In genomic region chr16:68319185-68319908, GRCh38 we compare ENCODE assay signal across 13 cellular contexts. TPM values are rescaled to one million over a fixed set of nuclear protein-coding genes. Genes with fewer than 3 reads are reported as not detected.
DNase-seq lines count a peak whose midpoint lies in the region; ATAC-seq and TF ChIP-seq lines count a peak whose summit lies in the region.
"Had no signal": no experiment of that assay in that cellular context is flagged by ENCODE, and none has a peak within 500 bp of the region (broad histone marks: within the 10 kb centered on the region; RNA-seq: fewer than 3 reads in every experiment).

No MANE protein-coding gene starts in this region.

- no peaks in the 10 kb centered on the region for H3K4me1 ChIP-seq in CD8-positive, alpha-beta T cell (ENCODE audit: insufficient read depth, low read length)
- no peaks in the 10 kb centered on the region for H3K4me1 ChIP-seq in left lung

- TF ChIP-seq CTCF in CD8-positive, alpha-beta T cell (IDR thresholded peaks at IDR 0.05): no peak
- TF ChIP-seq CTCF in WTC11 (IDR thresholded peaks at IDR 0.05) (no peak), left lung (IDR thresholded peaks at IDR 0.05) (no peak)

- H3K4me1 Mint-ChIP-seq in CD8-positive, alpha-beta T cell (ENCODE audit: low read depth): peaks cover 27% of the 10 kb centered on the region
- peaks cover 3% of the 10 kb centered on the region for H3K4me1 Mint-ChIP-seq in WTC11

- no peaks in the 10 kb centered on the region for H3K27me3 Mint-ChIP-seq in CD8-positive, alpha-beta T cell (ENCODE audit: low read depth)
- H3K27me3 Mint-ChIP-seq in WTC11 (ENCODE audit: low read depth): no peaks in the 10 kb centered on the region

- no peaks in the 10 kb centered on the region for H3K9me3 ChIP-seq in CD8-positive, alpha-beta T cell (ENCODE audit: low read length)
- H3K9me3 ChIP-seq in left lung: no peaks in the 10 kb centered on the region
- H3K9me3 ChIP-seq: BLaER1 treated with 17β-estradiol and CSF1 and Interleukin-3, amounts not matched to agents 10 nM and 100 nM; thoracic aorta had no signal

- peak; percentile 63 for ATAC-seq in CD8-positive, alpha-beta T cell
- ATAC-seq in GM19452 (IDR thresholded peaks at IDR 0.05; ENCODE audit: unreplicated experiment): peak; percentile 64
- no peak for ATAC-seq in WTC11
- peak; percentile 24 for ATAC-seq in left lung
- ATAC-seq in HG03432 (IDR thresholded peaks at IDR 0.05; ENCODE audit: unreplicated experiment): no peak
- ATAC-seq in HG03520 (IDR thresholded peaks at IDR 0.05; ENCODE audit: unreplicated experiment): no peak
- ATAC-seq: sciatic nerve had no signal

- CTCF ChIA-PET in CD8-positive, alpha-beta T cell (lab: Charles Lee): interaction anchor here (1.5 to 27.5 kb wide), 3 partner anchors 8 to 59 kb away, joined by 3 to 618 read pairs (median 10); partner anchors contain the start of genes PRMT7, SLC7A6 and SLC7A6OS
- CTCF ChIA-PET in WTC11 (lab: Charles Lee): interaction anchor here (0.5 kb wide), 1 partner anchor 735 kb away, joined by 3 read pairs; no protein-coding TSS in a partner anchor

- no peaks in the 10 kb centered on the region for H3K27me3 ChIP-seq in CD8-positive, alpha-beta T cell (ENCODE audit: insufficient read depth, low read length)
- no peaks in the 10 kb centered on the region for H3K27me3 ChIP-seq in left lung
- H3K27me3 ChIP-seq: BLaER1 treated with 17β-estradiol and CSF1 and Interleukin-3, amounts not matched to agents 10 nM and 100 nM had no signal

- POLR2A ChIA-PET in CD8-positive, alpha-beta T cell (lab: Charles Lee): no interaction called here
- POLR2A ChIA-PET in WTC11 (lab: Charles Lee): interaction anchor here (1.1 kb wide), 1 partner anchor 9 kb away, joined by 3 read pairs; the partner anchor contains the start of genes PRMT7 and SLC7A6OS

- peaks cover 48% of the 10 kb centered on the region for H3K36me3 ChIP-seq in CD8-positive, alpha-beta T cell (ENCODE audit: insufficient read depth, low read length)
- H3K36me3 ChIP-seq in left lung: peaks cover 0 to 54% of the 10 kb centered on the region in 2 donors

- H3K4me3 ChIP-seq in CD8-positive, alpha-beta T cell (ENCODE audit: low read depth, low read length): no peak overlapping the region
- H3K4me3 ChIP-seq in left lung: no peak overlapping the region
- H3K4me3 ChIP-seq: BLaER1 treated with 17β-estradiol and CSF1 and Interleukin-3, amounts not matched to agents 10 nM and 100 nM; thoracic aorta had no signal

- intact Hi-C loops in CD8-positive, alpha-beta T cell (cut with DNase I, micrococcal nuclease): no loop called here
- intact Hi-C loops in left lung (cut with DNase I): no loop called here
- intact Hi-C loops in cardiac septum (cut with DNase I): no loop called here

- DNase-seq in CD8-positive, alpha-beta T cell: no peak
- DNase-seq in WTC11 (ENCODE audit: low spot score): no peak
- DNase-seq in left lung: no peak
- DNase-seq in amniotic stem cell (lab: John Stamatoyannopoulos, UW): no peak
- no peak for DNase-seq in cardiac septum (ENCODE audit: low spot score)
- DNase-seq: mammary epithelial cell, NCI-H146 had no signal

- H3K4me3 Mint-ChIP-seq in CD8-positive, alpha-beta T cell: no peak overlapping the region
- H3K4me3 Mint-ChIP-seq in WTC11: no peak overlapping the region

- peaks cover 68% of the 10 kb centered on the region for H3K36me3 Mint-ChIP-seq in CD8-positive, alpha-beta T cell
- peaks cover 34% of the 10 kb centered on the region for H3K36me3 Mint-ChIP-seq in WTC11

- peak overlapping the region; percentile 53 for H3K27ac Mint-ChIP-seq in CD8-positive, alpha-beta T cell
- peak overlapping the region; percentile 32; the same call in 1 of the 2 replicates for H3K27ac Mint-ChIP-seq in WTC11

- H3K27ac ChIP-seq in CD8-positive, alpha-beta T cell (ENCODE audit: low read depth, low read length): no peak overlapping the region
- no peak overlapping the region for H3K27ac ChIP-seq in left lung
- H3K27ac ChIP-seq: BLaER1 treated with 17β-estradiol and CSF1 and Interleukin-3, amounts not matched to agents 10 nM and 100 nM; thoracic aorta had no signal

- no peaks in the 10 kb centered on the region for H3K9me3 Mint-ChIP-seq in CD8-positive, alpha-beta T cell
- no peaks in the 10 kb centered on the region for H3K9me3 Mint-ChIP-seq in WTC11

TF ChIP-seq in WTC11, 78 proteins besides CTCF, POLR2A, EP300 and RAD21 (continues in another document):
- TF ChIP-seq CREM (CRISPR knock-in tag; IDR thresholded peaks at IDR 0.05): no peak
- TF ChIP-seq ZNF121 (CRISPR knock-in tag; IDR thresholded peaks at IDR 0.05): no peak
- TF ChIP-seq SMAD4 (CRISPR knock-in tag; IDR thresholded peaks at IDR 0.05): no peak
- TF ChIP-seq ATF3 (CRISPR knock-in tag; conservative IDR thresholded peaks at IDR 0.05): no peak
- no peak for TF ChIP-seq KAT7 (CRISPR knock-in tag; IDR thresholded peaks at IDR 0.05; ENCODE audit: borderline replicate concordance)
- no peak for TF ChIP-seq ATF6 (CRISPR knock-in tag; IDR thresholded peaks at IDR 0.05)
- TF ChIP-seq STAT6 (CRISPR knock-in tag; conservative IDR thresholded peaks at IDR 0.05; ENCODE audit: low read depth): no peak
- TF ChIP-seq IRF1 (CRISPR knock-in tag; IDR thresholded peaks at IDR 0.05): no peak
- TF ChIP-seq CDX4 (CRISPR knock-in tag; IDR thresholded peaks at IDR 0.05; ENCODE audit: borderline replicate concordance): no peak

RNA-seq across cellular contexts. Expression of gene PRMT7, which starts 8.5 kb away (rescaled TPM):
- 10 to 100 TPM; 53.8 to 58.7 TPM for total RNA-seq in CD8-positive, alpha-beta T cell
- total RNA-seq in WTC11 (2021): 50.3 to 59.3 TPM (median 52.5 TPM) in 3 replicates
- 10 to 100 TPM; 29.0 to 35.4 TPM for total RNA-seq in left lung
- 24.2 TPM for total RNA-seq in cardiac septum

RNA-seq across cellular contexts. Expression of gene SLC7A6OS, which starts 8.6 kb away (rescaled TPM):
- 10 to 100 TPM; 39.4 to 44.2 TPM for total RNA-seq in CD8-positive, alpha-beta T cell
- 20.5 to 22.6 TPM (median 20.7 TPM) in 3 replicates for total RNA-seq in WTC11 (2021)
- total RNA-seq in left lung: 10 to 100 TPM; 11.7 to 17.0 TPM
- total RNA-seq in cardiac septum: 14.5 TPM

RNA-seq across cellular contexts. Expression of gene SLC7A6, which starts 55.0 kb away (rescaled TPM):
- total RNA-seq in CD8-positive, alpha-beta T cell: 100 to 1,000 TPM; 115 to 119 TPM
- total RNA-seq in WTC11 (2021) (27.4 TPM in 3 replicates), left lung (10 to 100 TPM; 47.4 to 55.6 TPM), cardiac septum (42.4 TPM)

Comparison
In these comparisons a context has a peak if more than half of its experiments do, and no peak if none do; other contexts are left out.
1. ATAC-seq: peak in CD8-positive, alpha-beta T cell (single experiment), GM19452 (single experiment) and left lung (single experiment); none in WTC11 (single experiment), HG03432 (single experiment) and HG03520 (single experiment).